33 cellular contexts compared by ENCODE assay signal in the genomic region with DNA sequence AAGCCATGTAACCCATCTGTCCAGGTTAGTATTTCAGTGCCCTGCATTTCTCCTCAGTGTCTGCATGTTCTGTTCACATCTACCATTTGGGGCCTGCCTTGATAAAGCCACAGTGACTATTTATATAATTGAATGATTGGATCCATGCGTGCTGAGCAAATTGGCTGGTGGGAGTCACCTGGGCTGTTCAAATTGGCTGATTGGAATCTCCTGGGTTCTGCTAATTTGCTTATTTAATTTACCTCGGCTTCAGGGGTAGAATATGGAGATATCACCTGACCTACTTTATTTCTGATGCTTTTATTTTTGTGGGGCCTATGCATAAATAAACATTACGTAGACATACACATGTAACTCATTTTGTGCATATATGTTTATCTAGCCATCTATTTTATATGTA.
"Had no signal": no experiment of that assay in that cellular context is flagged by ENCODE, and none has a peak within 500 bp of the region (broad histone marks: within the 10 kb centered on the region; RNA-seq: fewer than 3 reads in every experiment).

No MANE protein-coding gene starts in this region.

- H3K27me3 ChIP-seq: adrenal gland, body of pancreas, brain microvascular endothelial cell, breast epithelium had no signal

- H3K27me3 Mint-ChIP-seq: activated B cell treated with CpG ODN at 0.5 μM for 24 hours; activated CD4-positive, alpha-beta memory T cell treated with anti-CD3 and anti-CD28 coated beads, Interleukin-2, amount 10 ng/mL, durations not matched to agents 7 days and 5 days; activated CD4-positive, alpha-beta T cell treated with anti-CD3 and anti-CD28 coated beads for 36 hours; activated CD4-positive, alpha-beta T cell treated with anti-CD3 and anti-CD28 coated beads, Interleukin-2, amount 10 ng/mL, durations not matched to agents 7 days and 5 days; activated CD8-positive, alpha-beta memory T cell treated with anti-CD3 and anti-CD28 coated beads, Interleukin-2, amount 10 ng/mL, durations not matched to agents 7 days and 5 days; activated naive CD4-positive, alpha-beta T cell treated with anti-CD3 and anti-CD28 coated beads, Interleukin-2, amount 10 ng/mL, durations not matched to agents 7 days and 5 days; activated naive CD4-positive, alpha-beta T cell treated with anti-CD3 and anti-CD28 coated beads, Interleukin-2, amount 50 U/mL, for 24 hours; activated naive CD8-positive, alpha-beta T cell had no signal

- DNase-seq: activated B cell treated with CpG ODN at 0.5 μM for 24 hours; activated CD4-positive, alpha-beta memory T cell treated with anti-CD3 and anti-CD28 coated beads, Interleukin-2, amount 10 ng/mL, durations not matched to agents 7 days and 5 days; activated CD4-positive, alpha-beta T cell treated with anti-CD3 and anti-CD28 coated beads for 1 hour; activated CD4-positive, alpha-beta T cell treated with anti-CD3 and anti-CD28 coated beads for 36 hours; activated CD4-positive, alpha-beta T cell treated with anti-CD3 and anti-CD28 coated beads for 48 hours; activated CD4-positive, alpha-beta T cell treated with anti-CD3 and anti-CD28 coated beads, Interleukin-2, amount 10 ng/mL, durations not matched to agents 7 days and 5 days; activated CD4-positive, alpha-beta T cell treated with anti-CD3 and anti-CD28 coated beads, Interleukin-2, amount 50 U/mL, for 48 hours; activated CD8-positive, alpha-beta memory T cell treated with anti-CD3 and anti-CD28 coated beads for 24 hours; activated CD8-positive, alpha-beta memory T cell treated with anti-CD3 and anti-CD28 coated beads, Interleukin-2, amount 10 ng/mL, durations not matched to agents 7 days and 5 days; activated CD8-positive, alpha-beta memory T cell treated with anti-CD3 and anti-CD28 coated beads, Interleukin-2, amount 50 U/mL, for 48 hours; activated CD8-positive, alpha-beta T cell treated with anti-CD3 and anti-CD28 coated beads, Interleukin-2, amount 10 ng/mL, durations not matched to agents 7 days and 5 days; activated effector memory CD4-positive, alpha-beta T cell treated with Interleukin-2 at 50 U/mL for 16 hours; activated gamma-delta T cell; activated naive CD4-positive, alpha-beta T cell treated with anti-CD3 and anti-CD28 coated beads, Interleukin-2, amount 10 ng/mL, durations not matched to agents 7 days and 5 days; activated naive CD4-positive, alpha-beta T cell treated with Interleukin-2 at 50 U/mL for 16 hours; activated naive CD8-positive, alpha-beta T cell treated with anti-CD3 and anti-CD28 coated beads, Interleukin-2, amount 10 ng/mL, durations not matched to agents 7 days and 5 days; activated T-cell treated with anti-CD3 and anti-CD28 coated beads, Interleukin-2, amount 50 U/mL, for 24 hours; activated T-cell treated with anti-CD3 and anti-CD28 coated beads, Interleukin-2, amount 50 U/mL, for 48 hours; adrenal gland; amniotic stem cell; aorta; body of pancreas; brain microvascular endothelial cell; central memory CD4-positive, alpha-beta T cell; T-helper 2 cell; T-helper 9 cell had no signal

- H3K27ac ChIP-seq: adrenal gland, body of pancreas, brain microvascular endothelial cell, breast epithelium, VCaP had no signal

- H3K4me1 ChIP-seq: adrenal gland, breast epithelium had no signal

- H3K4me3 ChIP-seq: adrenal gland, body of pancreas, breast epithelium had no signal

- H3K27ac Mint-ChIP-seq: activated B cell treated with CpG ODN at 0.5 μM for 24 hours; activated CD4-positive, alpha-beta memory T cell treated with anti-CD3 and anti-CD28 coated beads, Interleukin-2, amount 10 ng/mL, durations not matched to agents 7 days and 5 days; activated CD4-positive, alpha-beta T cell treated with anti-CD3 and anti-CD28 coated beads for 36 hours; activated CD4-positive, alpha-beta T cell treated with anti-CD3 and anti-CD28 coated beads, Interleukin-2, amount 10 ng/mL, durations not matched to agents 7 days and 5 days; activated CD8-positive, alpha-beta memory T cell treated with anti-CD3 and anti-CD28 coated beads, Interleukin-2, amount 10 ng/mL, durations not matched to agents 7 days and 5 days; activated CD8-positive, alpha-beta T cell treated with anti-CD3 and anti-CD28 coated beads, Interleukin-2, amount 10 ng/mL, durations not matched to agents 7 days and 5 days; activated naive CD4-positive, alpha-beta T cell treated with anti-CD3 and anti-CD28 coated beads, Interleukin-2, amount 10 ng/mL, durations not matched to agents 7 days and 5 days; activated naive CD4-positive, alpha-beta T cell treated with anti-CD3 and anti-CD28 coated beads, Interleukin-2, amount 50 U/mL, for 24 hours; activated naive CD8-positive, alpha-beta T cell; activated naive CD8-positive, alpha-beta T cell treated with anti-CD3 and anti-CD28 coated beads, Interleukin-2, amount 10 ng/mL, durations not matched to agents 7 days and 5 days; activated T-cell treated with anti-CD3 and anti-CD28 coated beads, Interleukin-2, amount 50 U/mL, for 24 hours; activated T-helper 2 cell treated with anti-CD3 and anti-CD28 coated beads, Interferon-gamma antibody, Interleukin-2, Interleukin-4, amounts not matched to agents 10 μg/mL and 5 μg/mL and 100 μg/mL, durations not matched to agents 14 hours and 24 hours and 36 hours; T-helper 1 cell treated with Interleukin-12 subunit alpha and Interleukin-12 subunit beta and Interleukin-4 antibody, amounts not matched to agents 30 μg/mL and 1 μg/mL, for 36 hours; T-helper 2 cell treated with Interferon-gamma antibody and Interleukin-4, amounts not matched to agents 5 μg/mL and 100 μg/mL, for 36 hours had no signal

- H3K4me1 Mint-ChIP-seq: activated B cell treated with CpG ODN at 0.5 μM for 24 hours; activated CD4-positive, alpha-beta memory T cell treated with anti-CD3 and anti-CD28 coated beads, Interleukin-2, amount 10 ng/mL, durations not matched to agents 7 days and 5 days; activated CD4-positive, alpha-beta T cell treated with anti-CD3 and anti-CD28 coated beads for 36 hours; activated CD4-positive, alpha-beta T cell treated with anti-CD3 and anti-CD28 coated beads, Interleukin-2, amount 10 ng/mL, durations not matched to agents 7 days and 5 days; activated naive CD4-positive, alpha-beta T cell treated with anti-CD3 and anti-CD28 coated beads, Interleukin-2, amount 10 ng/mL, durations not matched to agents 7 days and 5 days; activated naive CD4-positive, alpha-beta T cell treated with anti-CD3 and anti-CD28 coated beads, Interleukin-2, amount 50 U/mL, for 24 hours had no signal

- H3K36me3 ChIP-seq: adrenal gland, brain microvascular endothelial cell, breast epithelium had no signal

- H3K9me3 ChIP-seq: adrenal gland, body of pancreas had no signal

- ATAC-seq: activated CD4-positive, alpha-beta T cell treated with anti-CD3 and anti-CD28 coated beads for 36 hours; activated CD8-positive, alpha-beta memory T cell treated with anti-CD3 and anti-CD28 coated beads, Interleukin-2, amount 10 ng/mL, durations not matched to agents 7 days and 5 days; activated CD8-positive, alpha-beta T cell treated with anti-CD3 and anti-CD28 coated beads, Interleukin-2, amount 10 ng/mL, durations not matched to agents 7 days and 5 days; body of pancreas had no signal

- H3K4me3 Mint-ChIP-seq: activated B cell treated with CpG ODN at 0.5 μM for 24 hours; activated CD4-positive, alpha-beta memory T cell treated with anti-CD3 and anti-CD28 coated beads, Interleukin-2, amount 10 ng/mL, durations not matched to agents 7 days and 5 days; activated CD4-positive, alpha-beta T cell treated with anti-CD3 and anti-CD28 coated beads for 36 hours; activated CD4-positive, alpha-beta T cell treated with anti-CD3 and anti-CD28 coated beads, Interleukin-2, amount 10 ng/mL, durations not matched to agents 7 days and 5 days; activated CD8-positive, alpha-beta memory T cell treated with anti-CD3 and anti-CD28 coated beads, Interleukin-2, amount 10 ng/mL, durations not matched to agents 7 days and 5 days; activated CD8-positive, alpha-beta T cell treated with anti-CD3 and anti-CD28 coated beads, Interleukin-2, amount 10 ng/mL, durations not matched to agents 7 days and 5 days; activated naive CD4-positive, alpha-beta T cell treated with anti-CD3 and anti-CD28 coated beads, Interleukin-2, amount 10 ng/mL, durations not matched to agents 7 days and 5 days; activated naive CD4-positive, alpha-beta T cell treated with anti-CD3 and anti-CD28 coated beads, Interleukin-2, amount 50 U/mL, for 24 hours; activated naive CD8-positive, alpha-beta T cell; activated naive CD8-positive, alpha-beta T cell treated with anti-CD3 and anti-CD28 coated beads, Interleukin-2, amount 10 ng/mL, durations not matched to agents 7 days and 5 days; activated T-cell treated with anti-CD3 and anti-CD28 coated beads, Interleukin-2, amount 50 U/mL, for 24 hours; T-helper 1 cell treated with Interleukin-12 subunit alpha and Interleukin-12 subunit beta and Interleukin-4 antibody, amounts not matched to agents 30 μg/mL and 1 μg/mL, for 36 hours; T-helper 2 cell treated with Interferon-gamma antibody and Interleukin-4, amounts not matched to agents 5 μg/mL and 100 μg/mL, for 36 hours had no signal

- H3K36me3 Mint-ChIP-seq: activated naive CD4-positive, alpha-beta T cell treated with anti-CD3 and anti-CD28 coated beads, Interleukin-2, amount 10 ng/mL, durations not matched to agents 7 days and 5 days had no signal
